In genomic region chr4:41256131-41256739, GRCh38 we compare ENCODE assay signal across 8 cellular contexts.
A peak's percentile ranks its signal among the peaks of the same experiment; 100 is the strongest.
DNase-seq lines count a peak whose midpoint lies in the region; ATAC-seq, FAIRE-seq and TF ChIP-seq lines count a peak whose summit lies in the region.

No MANE protein-coding gene starts in this region.

- in situ Hi-C loops in astrocyte of the cerebellum (cut with HindIII; ENCODE audit: low sequenced_read_pairs), result no loop called here

- no peak for FAIRE-seq in urothelium cell line (lab: Jason Lieb, UNC)

- H3K4me3 ChIP-seq in AG09309 (ENCODE audit: control insufficient read depth, low read depth, low read length) (peak overlapping the region; percentile 53), HFF-Myc (replicated peaks; ENCODE audit: low read depth, low read length) (peak overlapping the region; percentile 91), astrocyte of the cerebellum (ENCODE audit: low read depth, low read length) (peak overlapping the region; percentile 75)

- no peak for ATAC-seq in GM21367 (IDR thresholded peaks at IDR 0.05; ENCODE audit: unreplicated experiment)
- no peak for ATAC-seq in HG03442 (IDR thresholded peaks at IDR 0.05; ENCODE audit: unreplicated experiment)
- no peak for ATAC-seq in HG03520 (IDR thresholded peaks at IDR 0.05; ENCODE audit: unreplicated experiment)

- no peak for TF ChIP-seq CTCF in AG09309 (IDR thresholded peaks at IDR 0.05; ENCODE audit: control insufficient read depth, insufficient read depth, low read depth, low read length, missing control alignments)
- TF ChIP-seq CTCF in HFF-Myc (IDR thresholded peaks at IDR 0.05; ENCODE audit: low read depth, low read length, missing control alignments), result no peak
- no peak for TF ChIP-seq CTCF in astrocyte of the cerebellum (IDR thresholded peaks at IDR 0.05; ENCODE audit: low read depth, low read length, missing control alignments)

- DNase-seq in AG09309 (ENCODE audit: low read depth), result no peak
- no peak for DNase-seq in HFF-Myc (ENCODE audit: extremely low read depth, low read depth)
- no peak for DNase-seq in astrocyte of the cerebellum (ENCODE audit: low read depth)
- DNase-seq in medulla oblongata (ENCODE audit: extremely low spot score), result peak; percentile 16
- no peak for DNase-seq in urothelium cell line (ENCODE audit: low spot score)
